1 cellular context compared by ENCODE assay signal in genomic region chr10:29160110-29160669, GRCh38.
TF ChIP-seq lines count a peak whose summit lies in the region.

No MANE protein-coding gene starts in this region.

TF ChIP-seq in A549, 52 proteins besides CTCF, POLR2A, EP300 and RAD21 (continued from another document):
- TF ChIP-seq, protein P1, sequence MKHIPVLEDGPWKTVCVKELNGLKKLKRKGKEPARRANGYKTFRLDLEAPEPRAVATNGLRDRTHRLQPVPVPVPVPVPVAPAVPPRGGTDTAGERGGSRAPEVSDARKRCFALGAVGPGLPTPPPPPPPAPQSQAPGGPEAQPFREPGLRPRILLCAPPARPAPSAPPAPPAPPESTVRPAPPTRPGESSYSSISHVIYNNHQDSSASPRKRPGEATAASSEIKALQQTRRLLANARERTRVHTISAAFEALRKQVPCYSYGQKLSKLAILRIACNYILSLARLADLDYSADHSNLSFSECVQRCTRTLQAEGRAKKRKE (CRISPR knock-in tag; IDR thresholded peaks at IDR 0.05; ENCODE audit: low read depth), result no peak
- TF ChIP-seq FOSB (CRISPR knock-in tag; IDR thresholded peaks at IDR 0.05) (no peak), CEBPB (IDR thresholded peaks at IDR 0.05) (no peak; a peak in 1 of 4 replicates)
